Comparison of ENCODE assay signal across 8 cellular contexts in genomic region chr6:32128751-32129296, GRCh38. TPM values are rescaled to one million over a fixed set of nuclear protein-coding genes. Genes with fewer than 3 reads are reported as not detected.
DNase-seq lines count a peak whose midpoint lies in the region; ATAC-seq and TF ChIP-seq lines count a peak whose summit lies in the region.

No MANE protein-coding gene starts in this region.

- H3K27me3 Mint-ChIP-seq in HFFc6 (ENCODE audit: insufficient read depth) = peaks cover 2% of the 10 kb centered on the region; the same call in 1 of the 2 replicates
- H3K27me3 Mint-ChIP-seq in activated CD8-positive, alpha-beta T cell treated with anti-CD3 and anti-CD28 coated beads for 36 hours = no peaks in the 10 kb centered on the region

- POLR2A ChIA-PET in activated CD8-positive, alpha-beta T cell treated with anti-CD3 and anti-CD28 coated beads for 36 hours (lab: Charles Lee) = interaction anchor here (0.9 to 4.2 kb wide), 7 partner anchors 11 to 843 kb away, joined by 3 to 23 read pairs (median 5); partner anchors contain the start of genes GPSM3, RNF5 and TNXB

- peak overlapping the region; percentile 98 for H3K27ac Mint-ChIP-seq in HFFc6
- peak overlapping the region; percentile 97 for H3K27ac Mint-ChIP-seq in activated CD8-positive, alpha-beta T cell treated with anti-CD3 and anti-CD28 coated beads for 36 hours

- intact Hi-C loops in activated CD8-positive, alpha-beta T cell treated with anti-CD3 and anti-CD28 coated beads for 36 hours (cut with micrococcal nuclease) = no loop called here
- intact Hi-C loops in right cardiac atrium (cut with DNase I) = loop anchor here in 2 of 4 donors (5.0 to 10.0 kb wide), 2 partner anchors 46 to 68 kb away; partner anchors contain the start of genes AGPAT1 (in 1 of the 2) and RNF5 (in 1 of the 2)

- peaks cover 20 to 21% (median 21%) of the 10 kb centered on the region in 3 donors for H3K36me3 ChIP-seq in skeletal muscle tissue (ENCODE audit: control insufficient read depth in 3 of 3, insufficient read depth in 3 of 3, low read length in 3 of 3)

- H3K4me3 ChIP-seq in right cardiac atrium (ENCODE audit: low read length) = peak overlapping the region; percentile 30
- peak overlapping the region; percentile 61 to 94 (median 83) for H3K4me3 ChIP-seq in skeletal muscle tissue (ENCODE audit: low read length in 3 of 3)

- DNase-seq in HFFc6 (no peak), right cardiac atrium (peak in 1 of 3 donors; percentile 62), ecto neural progenitor cell (ENCODE audit: low spot score) (no peak), Ammon's horn (ENCODE audit: low spot score) (no peak)
- DNase-seq in activated CD8-positive, alpha-beta T cell treated with anti-CD3 and anti-CD28 coated beads for 36 hours = no peak
- DNase-seq in stimulated activated naive CD4-positive, alpha-beta T cell (lab: John Stamatoyannopoulos, UW) = no peak

- H3K36me3 Mint-ChIP-seq in HFFc6 (ENCODE audit: low read depth) = peaks cover 23% of the 10 kb centered on the region
- peaks cover 17% of the 10 kb centered on the region for H3K36me3 Mint-ChIP-seq in activated CD8-positive, alpha-beta T cell treated with anti-CD3 and anti-CD28 coated beads for 36 hours (ENCODE audit: low read depth)

- TF ChIP-seq CTCF in HFFc6 (IDR thresholded peaks at IDR 0.05) = no peak
- no peak for TF ChIP-seq CTCF in activated CD8-positive, alpha-beta T cell treated with anti-CD3 and anti-CD28 coated beads for 36 hours (IDR thresholded peaks at IDR 0.05)

- no peak for ATAC-seq in activated CD8-positive, alpha-beta T cell treated with anti-CD3 and anti-CD28 coated beads for 36 hours
- no peak for ATAC-seq in right cardiac atrium
- ATAC-seq in HG02678 (IDR thresholded peaks at IDR 0.05; ENCODE audit: unreplicated experiment) = no peak

- H3K27me3 ChIP-seq in right cardiac atrium (ENCODE audit: control insufficient read depth, insufficient read depth) = no peaks in the 10 kb centered on the region
- H3K27me3 ChIP-seq in skeletal muscle tissue (ENCODE audit: control insufficient read depth in 3 of 3, insufficient read depth in 3 of 3, low read length in 3 of 3) = no peaks in the 10 kb centered on the region

- H3K9ac ChIP-seq in skeletal muscle tissue (ENCODE audit: low read depth in 1 of 3, low read length in 3 of 3) = peak overlapping the region; percentile 24 to 86 (median 83)

- H3K9me3 Mint-ChIP-seq in HFFc6 = no peaks in the 10 kb centered on the region
- H3K9me3 Mint-ChIP-seq in activated CD8-positive, alpha-beta T cell treated with anti-CD3 and anti-CD28 coated beads for 36 hours = no peaks in the 10 kb centered on the region

- H3K4me1 ChIP-seq in right cardiac atrium (ENCODE audit: control insufficient read depth, insufficient read depth, low read length) (peaks cover 21% of the 10 kb centered on the region), skeletal muscle tissue (ENCODE audit: control insufficient read depth in 3 of 3, insufficient read depth in 3 of 3, low read length in 3 of 3) (peaks cover 24 to 31% (median 28%) of the 10 kb centered on the region in 3 donors)

- peak overlapping the region; percentile 100 for H3K4me3 Mint-ChIP-seq in HFFc6
- H3K4me3 Mint-ChIP-seq in activated CD8-positive, alpha-beta T cell treated with anti-CD3 and anti-CD28 coated beads for 36 hours = peak overlapping the region; percentile 98

- peak overlapping the region; percentile 68 for H3K27ac ChIP-seq in right cardiac atrium (ENCODE audit: low read length)
- H3K27ac ChIP-seq in skeletal muscle tissue (ENCODE audit: low read depth, low read length) = peak overlapping the region; percentile 91

- peaks cover 47% of the 10 kb centered on the region for H3K4me1 Mint-ChIP-seq in HFFc6 (ENCODE audit: low read depth)
- H3K4me1 Mint-ChIP-seq in activated CD8-positive, alpha-beta T cell treated with anti-CD3 and anti-CD28 coated beads for 36 hours (ENCODE audit: low read depth) = peaks cover 37% of the 10 kb centered on the region

- H3K9me3 ChIP-seq in right cardiac atrium (ENCODE audit: control insufficient read depth, low read length) (no peaks in the 10 kb centered on the region), skeletal muscle tissue (ENCODE audit: control insufficient read depth in 3 of 3, low read length in 3 of 3) (no peaks in the 10 kb centered on the region)

- 88% methylated on average over 13 of the region's 13 CpGs for whole genome bisulfite sequencing in right cardiac atrium

- CTCF ChIA-PET in activated CD8-positive, alpha-beta T cell treated with anti-CD3 and anti-CD28 coated beads for 36 hours (lab: Charles Lee) = interaction anchor here (0.8 to 4.4 kb wide), 9 partner anchors 10 to 125 kb away, joined by 3 to 41 read pairs (median 6); partner anchors contain the start of genes AGPAT1 and PRRT1

RNA-seq across cellular contexts. Expression of gene ATF6B, which starts 0.8 kb away (rescaled TPM):
- total RNA-seq in HFFc6 (2021; fragmentation: NEBNext Ultra II Directional; extraction: Animal tissue kit (Norgen Biotek cat#: 25700)) = 10 to 100 TPM; 80.0 to 96.2 (median 88.7) TPM
- total RNA-seq in activated CD8-positive, alpha-beta T cell treated with anti-CD3 and anti-CD28 coated beads for 36 hours = 10 to 100 TPM; 54.1 to 55.2 TPM
- total RNA-seq in right cardiac atrium (10 to 100 TPM; 35.2 to 44.9 (median 38.5) TPM), skeletal muscle tissue (14.1 TPM)
- 29.2 TPM for polyA plus RNA-seq in right cardiac atrium

RNA-seq across cellular contexts. Expression of gene FKBPL, which starts 1.3 kb away (rescaled TPM):
- total RNA-seq in HFFc6 (2021; fragmentation: NEBNext Ultra II Directional; extraction: Animal tissue kit (Norgen Biotek cat#: 25700)) = 1 to 10 TPM; 4.3 to 6.0 (median 4.9) TPM
- total RNA-seq in activated CD8-positive, alpha-beta T cell treated with anti-CD3 and anti-CD28 coated beads for 36 hours = 1 to 10 TPM; 5.3 to 5.8 TPM
- total RNA-seq in right cardiac atrium = 1 to 10 TPM; 2.9 to 3.6 (median 3.1) TPM
- 3.5 TPM for polyA plus RNA-seq in right cardiac atrium
- total RNA-seq in skeletal muscle tissue = 5.7 TPM

RNA-seq across cellular contexts. Expression of gene TNXB, which starts 19.7 kb away (rescaled TPM):
- 1 to 10 TPM in 1 of 6 experiments, under 1 TPM in 5; 0.28 to 1.4 (median 0.83) TPM for total RNA-seq in HFFc6 (2021; fragmentation: NEBNext Ultra II Directional; extraction: Animal tissue kit (Norgen Biotek cat#: 25700))
- total RNA-seq in activated CD8-positive, alpha-beta T cell treated with anti-CD3 and anti-CD28 coated beads for 36 hours = 1 to 10 TPM; 1.8 to 3.7 TPM
- 100 to 1,000 TPM in 3 of 4 donors, 10 to 100 TPM in 1; 77.9 to 182 (median 115) TPM for total RNA-seq in right cardiac atrium
- 99.0 TPM for polyA plus RNA-seq in right cardiac atrium
- total RNA-seq in skeletal muscle tissue = 130 TPM

RNA-seq across cellular contexts. Expression of gene PRRT1, which starts 22.9 kb away (rescaled TPM):
- 1 to 10 TPM; 2.6 to 5.8 (median 5.1) TPM for total RNA-seq in HFFc6 (2021; fragmentation: NEBNext Ultra II Directional; extraction: Animal tissue kit (Norgen Biotek cat#: 25700))
- 1 to 10 TPM; 1.1 to 1.6 TPM for total RNA-seq in activated CD8-positive, alpha-beta T cell treated with anti-CD3 and anti-CD28 coated beads for 36 hours
- total RNA-seq in right cardiac atrium = 1 to 10 TPM; 1.5 to 3.3 (median 1.8) TPM
- polyA plus RNA-seq in right cardiac atrium = 2.6 TPM
- total RNA-seq in skeletal muscle tissue = not detected

RNA-seq across cellular contexts. Expression of gene PPT2, which starts 25.1 kb away (rescaled TPM):
- total RNA-seq in HFFc6 (2021; fragmentation: NEBNext Ultra II Directional; extraction: Animal tissue kit (Norgen Biotek cat#: 25700)) = 10 to 100 TPM; 15.9 to 21.7 (median 18.6) TPM
- total RNA-seq in activated CD8-positive, alpha-beta T cell treated with anti-CD3 and anti-CD28 coated beads for 36 hours = 10 to 100 TPM; 14.4 to 21.7 TPM
- 10 to 100 TPM; 26.1 to 30.5 (median 30.1) TPM for total RNA-seq in right cardiac atrium
- polyA plus RNA-seq in right cardiac atrium = 22.4 TPM
- 31.3 TPM for total RNA-seq in skeletal muscle tissue

Comparison
In these comparisons a context has a peak if more than half of its experiments do, and no peak if none do; other contexts are left out.
1. RNA of gene TNXB, which starts 19.7 kb away (total RNA-seq): 130 TPM in skeletal muscle tissue (single experiment) and 77.9 to 182 TPM in right cardiac atrium; 1.8 to 3.7 TPM in activated CD8-positive, alpha-beta T cell treated with anti-CD3 and anti-CD28 coated beads for 36 hours and 0.28 to 1.4 TPM in HFFc6; every median in the first group is over 10 times any median in the second.